ENCODE assay signal across 31 cellular contexts in the genomic region with DNA sequence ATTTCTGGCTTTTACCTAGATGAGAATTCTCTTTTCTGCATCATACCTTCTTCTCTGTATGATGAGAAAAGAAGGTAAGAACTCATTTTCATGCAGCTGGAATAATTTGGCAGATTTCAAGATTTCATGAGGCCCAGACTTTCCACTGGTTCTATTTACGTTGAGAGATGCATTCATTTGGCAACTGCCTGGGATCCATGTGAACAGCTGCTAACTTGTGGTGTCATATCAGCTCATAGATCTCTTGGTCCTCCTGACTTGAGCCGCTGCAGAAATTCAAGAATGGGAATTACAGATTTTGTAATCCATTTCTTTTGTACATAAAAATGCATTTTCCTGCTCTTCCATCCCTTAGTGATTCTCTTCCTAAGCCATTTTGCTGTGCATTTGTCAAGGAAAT. TPM values are rescaled to one million over a fixed set of nuclear protein-coding genes. Genes with fewer than 3 reads are reported as not detected.
"Had no signal": no experiment of that assay in that cellular context is flagged by ENCODE, and none has a peak within 500 bp of the region (broad histone marks: within the 10 kb centered on the region; RNA-seq: fewer than 3 reads in every experiment).

No MANE protein-coding gene starts in this region.

- H3K27ac ChIP-seq: dorsolateral prefrontal cortex, gastrocnemius medialis, heart left ventricle, hepatocyte, neural progenitor cell, parathyroid adenoma, right lobe of liver, suprapubic skin, transverse colon, upper lobe of right lung, uterus had no signal

- H2AFZ ChIP-seq: hepatocyte, neural progenitor cell, parathyroid adenoma had no signal

- H3K4me3 ChIP-seq: dorsolateral prefrontal cortex, gastrocnemius medialis, heart left ventricle, hepatocyte, lung, neural progenitor cell, right lobe of liver, smooth muscle cell, suprapubic skin, transverse colon, upper lobe of right lung, uterus had no signal

- H3K27me3 ChIP-seq: dorsolateral prefrontal cortex, gastrocnemius medialis, heart left ventricle, hepatocyte, neural progenitor cell, right lobe of liver, suprapubic skin, transverse colon, upper lobe of right lung, uterus had no signal

- H3K9me3 ChIP-seq: gastrocnemius medialis, suprapubic skin, transverse colon, upper lobe of right lung, uterus had no signal

- ATAC-seq: gastrocnemius medialis; heart left ventricle; left lobe of liver; natural killer cell treated with Interleukin-12 subunit alpha and Interleukin-12 subunit beta and Interleukin-15 and Interleukin-18, amount 100 ng/mL, for 72 hours; right lobe of liver; stimulated activated naive CD8-positive, alpha-beta T cell treated with anti-CD3 and anti-CD28 coated beads, Interleukin-15, amount 100 ng/mL, for 72 hours; upper lobe of right lung had no signal

- H3K79me2 ChIP-seq: hepatocyte, parathyroid adenoma had no signal

- H3K36me3 ChIP-seq: gastrocnemius medialis, heart left ventricle, neural progenitor cell, right lobe of liver, suprapubic skin, transverse colon, upper lobe of right lung, uterus had no signal

- H3K4me2 ChIP-seq: hepatocyte, smooth muscle cell had no signal

- H3K4me1 ChIP-seq: gastrocnemius medialis, heart left ventricle, parathyroid adenoma, right lobe of liver, suprapubic skin, transverse colon, upper lobe of right lung, uterus had no signal

- DNase-seq: dorsolateral prefrontal cortex; effector CD4-positive, alpha-beta T cell; foreskin fibroblast; gastrocnemius medialis; heart left ventricle; kidney; naive B cell; right lobe of liver; stimulated activated CD4-positive, alpha-beta T cell treated with anti-CD3 and anti-CD28 coated beads, Interleukin-12 subunit alpha, Interleukin-12 subunit beta, amount 100 ng/mL, for 4 hours; stimulated activated CD4-positive, alpha-beta T cell treated with anti-CD3 and anti-CD28 coated beads, Interleukin-1b, Interleukin-23, amount 100 ng/mL, for 48 hours; stimulated activated CD4-positive, alpha-beta T cell treated with anti-CD3 and anti-CD28 coated beads, Interleukin-4, amount 100 ng/mL, for 1 hour; stimulated activated CD8-positive, alpha-beta memory T cell treated with anti-CD3 and anti-CD28 coated beads, Interleukin-4, amount 100 ng/mL, for 48 hours; stimulated activated naive CD4-positive, alpha-beta T cell; stimulated activated naive CD8-positive, alpha-beta T cell treated with anti-CD3 and anti-CD28 coated beads, Interleukin-15, amount 100 ng/mL, for 72 hours; transverse colon; upper lobe of right lung; uterus had no signal

- H3K9ac ChIP-seq: neural progenitor cell, parathyroid adenoma had no signal

RNA-seq across cellular contexts. Expression of a gene that starts 17.1 kb away (rescaled TPM):
- total RNA-seq: gastrocnemius medialis; glomerular endothelial cell; heart left ventricle; hepatocyte; left lobe of liver; liver; mononuclear cell; natural killer cell treated with Interleukin-12 subunit alpha and Interleukin-12 subunit beta and Interleukin-15 and Interleukin-18, amount 100 ng/mL, for 72 hours; osteoblast; progenitor cell of endocrine pancreas; right lobe of liver; smooth muscle cell; suprapubic skin had no signal
- polyA plus RNA-seq: esophagus, heart left ventricle, hepatocyte, liver, smooth muscle cell had no signal
